In genomic region chr6:150183966-150184365, GRCh38 we compare ENCODE assay signal across 20 cellular contexts. TPM values are rescaled to one million over a fixed set of nuclear protein-coding genes. Genes with fewer than 3 reads are reported as not detected.
"Had no signal": no experiment of that assay in that cellular context is flagged by ENCODE, and none has a peak within 500 bp of the region (broad histone marks: within the 10 kb centered on the region; RNA-seq: fewer than 3 reads in every experiment).

No MANE protein-coding gene starts in this region.

- H3K4me3 ChIP-seq: heart left ventricle, lung, ovary, right atrium auricular region, smooth muscle cell, suprapubic skin, thyroid gland, upper lobe of left lung, uterus had no signal

- H3K36me3 ChIP-seq: heart left ventricle, neutrophil, ovary, right atrium auricular region, suprapubic skin, thyroid gland, upper lobe of left lung, uterus had no signal

- H3K27ac Mint-ChIP-seq: naive thymus-derived CD4-positive, alpha-beta T cell had no signal

- H3K27me3 ChIP-seq: heart left ventricle, neutrophil, ovary, right atrium auricular region, suprapubic skin, thyroid gland, upper lobe of left lung, uterus had no signal

- H3K4me1 ChIP-seq: suprapubic skin, uterus had no signal

- ATAC-seq: esophagus mucosa; heart left ventricle; left ventricle myocardium superior; naive thymus-derived CD4-positive, alpha-beta T cell; stimulated activated naive CD8-positive, alpha-beta T cell treated with anti-CD3 and anti-CD28 coated beads, Interleukin-15, Interleukin-2, amounts not matched to agents 100 U/mL and 50 U/mL, for 24 hours had no signal

- H3K27ac ChIP-seq: neutrophil, ovary, suprapubic skin, thyroid gland, upper lobe of left lung, uterus had no signal

- H3K4me2 ChIP-seq: smooth muscle cell had no signal

- DNase-seq: effector memory CD4-positive, alpha-beta T cell; heart left ventricle; hippocampal formation; left colon; left ventricle myocardium superior; mesendoderm; naive thymus-derived CD4-positive, alpha-beta T cell; ovary; stimulated activated CD4-positive, alpha-beta T cell treated with anti-CD3 and anti-CD28 coated beads, Interleukin-2, amount 100 ng/mL, for 48 hours; stimulated activated naive CD8-positive, alpha-beta T cell treated with anti-CD3 and anti-CD28 coated beads, Interleukin-15, Interleukin-2, amounts not matched to agents 100 U/mL and 50 U/mL, for 24 hours; thyroid gland; upper lobe of left lung; uterus had no signal

- H3K4me3 Mint-ChIP-seq: naive thymus-derived CD4-positive, alpha-beta T cell had no signal

- H3K36me3 Mint-ChIP-seq: naive thymus-derived CD4-positive, alpha-beta T cell had no signal

- H3K9me3 ChIP-seq: heart left ventricle, neutrophil, ovary, right atrium auricular region, suprapubic skin, thyroid gland, upper lobe of left lung, uterus had no signal

RNA-seq across cellular contexts. Expression of gene PPP1R14C, which starts 41.1 kb away (rescaled TPM):
- total RNA-seq: naive thymus-derived CD4-positive, alpha-beta T cell had no signal
- polyA plus RNA-seq: fibroblast of lung; naive thymus-derived CD4-positive, alpha-beta T cell had no signal
